Comparison of ENCODE assay signal across 1 cellular context in the genomic region with DNA sequence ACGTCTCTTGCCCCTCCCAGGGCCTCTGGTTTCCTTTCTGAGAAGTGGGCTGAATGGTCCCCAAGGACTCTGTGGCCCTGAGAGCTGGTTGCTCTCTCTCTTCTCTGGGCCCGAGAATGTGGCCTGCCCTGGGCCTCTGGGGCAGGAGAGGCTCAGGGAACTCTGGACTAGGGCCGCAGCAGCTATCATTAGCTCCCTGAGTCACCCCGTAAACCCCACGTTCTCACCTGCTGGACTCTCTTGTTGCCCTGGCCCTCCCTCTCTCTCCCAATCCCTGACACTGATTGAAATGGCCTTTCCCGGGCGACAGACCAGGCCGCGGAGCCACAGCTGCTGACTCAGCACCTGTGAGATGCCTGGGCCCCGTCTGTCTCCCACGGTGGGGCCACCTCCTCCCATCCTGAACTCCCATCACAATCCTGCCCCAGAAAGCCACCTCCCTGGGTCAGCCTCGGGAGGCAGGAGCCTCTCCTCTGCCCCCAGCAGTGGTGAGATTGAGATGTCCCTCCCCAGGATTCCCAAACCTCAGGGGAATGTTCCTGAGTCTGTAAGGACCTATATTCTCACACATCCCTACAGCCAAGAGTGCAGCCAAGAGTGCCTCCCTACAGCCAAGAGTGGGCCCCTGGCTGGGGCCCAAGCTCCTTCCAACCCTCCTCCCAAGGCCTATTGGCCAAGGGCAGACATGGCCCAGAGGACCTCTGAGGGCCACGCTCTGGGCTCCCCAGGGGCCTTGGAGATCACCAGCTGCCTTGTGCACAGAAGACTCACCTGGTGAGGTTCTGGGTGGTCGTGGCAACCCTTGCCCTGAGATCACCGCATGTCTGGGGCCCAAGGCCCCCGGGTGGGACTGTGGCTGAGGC.
TF ChIP-seq lines count a peak whose summit lies in the region.

No MANE protein-coding gene starts in this region.

TF ChIP-seq in GM23338, 12 proteins besides CTCF, POLR2A, EP300 and RAD21 (continued from another document):
- TF ChIP-seq ZNF462 (CRISPR knock-in tag; IDR thresholded peaks at IDR 0.05) (no peak), ETS1 (IDR thresholded peaks at IDR 0.05) (no peak), REST (IDR thresholded peaks at IDR 0.05; ENCODE audit: unreplicated experiment) (no peak), JUNB (IDR thresholded peaks at IDR 0.05; ENCODE audit: unreplicated experiment) (no peak), STAT1 (IDR thresholded peaks at IDR 0.05; ENCODE audit: unreplicated experiment) (no peak), EZH2 (IDR thresholded peaks at IDR 0.05; ENCODE audit: low read depth, unreplicated experiment) (no peak), ZNF331 (CRISPR knock-in tag; IDR thresholded peaks at IDR 0.05; ENCODE audit: low read depth) (no peak), EZH2phosphoT487 (IDR thresholded peaks at IDR 0.05; ENCODE audit: unreplicated experiment) (no peak), CREB1 (CRISPR knock-in tag; IDR thresholded peaks at IDR 0.05; ENCODE audit: low read depth) (no peak), ZNF114 (CRISPR knock-in tag; IDR thresholded peaks at IDR 0.05) (no peak)
